ENCODE assay signal across 20 cellular contexts in genomic region chr7:4500812-4501211, GRCh38.
DNase-seq lines count a peak whose midpoint lies in the region; FAIRE-seq and TF ChIP-seq lines count a peak whose summit lies in the region.
"Had no signal": no experiment of that assay in that cellular context is flagged by ENCODE, and none has a peak within 500 bp of the region (broad histone marks: within the 10 kb centered on the region; RNA-seq: fewer than 3 reads in every experiment).

No MANE protein-coding gene starts in this region.

- H3K4me3 Mint-ChIP-seq in H9 = no peak overlapping the region
- H3K4me3 Mint-ChIP-seq: CD4-positive, CD25-positive, alpha-beta regulatory T cell; CD8-positive, alpha-beta memory T cell had no signal

- H2BK120ac ChIP-seq in H9 (ENCODE audit: low read depth, low read length, poor library complexity, severe bottlenecking) (no peak overlapping the region), H1 (replicated peaks; ENCODE audit: low read depth, low read length) (no peak overlapping the region)

- peaks cover 6 to 9% (median 7%) of the 10 kb centered on the region in 3 experiments; a peak in 6 of 7 replicates for H3K36me3 Mint-ChIP-seq in H9 (ENCODE audit: insufficient read depth in 1 of 3, low read depth in 3 of 3)
- H3K36me3 Mint-ChIP-seq: CD4-positive, CD25-positive, alpha-beta regulatory T cell; CD8-positive, alpha-beta memory T cell had no signal

- H2BK20ac ChIP-seq in H9 (ENCODE audit: low read depth, low read length, poor library complexity, severe bottlenecking) (no peak overlapping the region), H1 (ENCODE audit: low read length) (peak overlapping the region; percentile 97)

- CTCF ChIA-PET in H1 (lab: Charles Lee; ENCODE audit: partially characterized antibody) = no interaction called here

- no peak overlapping the region for H4K5ac ChIP-seq in H9 (ENCODE audit: insufficient read length, low read depth, low read length)
- H4K5ac ChIP-seq in H1 (ENCODE audit: insufficient read length, low read depth, low read length) = no peak overlapping the region

- H3K14ac ChIP-seq in H9 (ENCODE audit: insufficient read depth, low read length) (no peak overlapping the region), H1 (ENCODE audit: insufficient read length) (no peak overlapping the region)

- 0 out of 7 replicates have a peak overlapping the region, but pooled peaks of 1 of the 3 experiments have one; percentile 30 for H3K27ac Mint-ChIP-seq in H9
- H3K27ac Mint-ChIP-seq: CD4-positive, CD25-positive, alpha-beta regulatory T cell had no signal

- no peak overlapping the region for H2BK12ac ChIP-seq in H9 (ENCODE audit: insufficient read length, low read depth, low read length)
- H2BK12ac ChIP-seq in H1 (ENCODE audit: low read depth, low read length) = 0 out of 2 replicates have a peak overlapping the region, but pooled peaks have one; percentile 13

- no peak overlapping the region; a peak in 1 of 8 replicates for H3K4me3 ChIP-seq in H1 (ENCODE audit: extremely low read depth in 1 of 4, insufficient read depth in 2 of 4, low read depth in 3 of 4, low read length in 4 of 4)

- H2AFZ ChIP-seq in H9 (ENCODE audit: low read length) (no peak overlapping the region), H1 (ENCODE audit: low read length) (no peak overlapping the region)

- H3K9ac ChIP-seq in H9 (ENCODE audit: extremely low read depth, insufficient read length, low read length) (no peak overlapping the region), H1 (replicated peaks in 1 of 4; ENCODE audit: extremely low read depth in 1 of 4, low read depth in 3 of 4, low read length in 3 of 4) (no peak overlapping the region)

- FAIRE-seq in H1 (lab: Jason Lieb, UNC) = no peak
- FAIRE-seq: A204.1, D721Med had no signal

- H3K79me1 ChIP-seq in H9 (ENCODE audit: insufficient read depth, low read depth, low read length, poor library complexity, severe bottlenecking) = no peaks in the 10 kb centered on the region
- no peaks in the 10 kb centered on the region for H3K79me1 ChIP-seq in H1 (ENCODE audit: low read depth, low read length)

- no peaks in the 10 kb centered on the region for H3K23me2 ChIP-seq in H9 (ENCODE audit: insufficient read length, low read depth, low read length, poor library complexity, severe bottlenecking)
- no peaks in the 10 kb centered on the region for H3K23me2 ChIP-seq in H1 (ENCODE audit: low read depth, low read length)

- TF ChIP-seq EP300 in H1 (IDR thresholded peaks at IDR 0.05; ENCODE audit: borderline replicate concordance in 1 of 2, low read depth in 2 of 2, low read length in 2 of 2) = 0 out of 3 replicates have a peak, but pooled peaks of 1 of the 2 experiments have one; percentile 69

- H4K91ac ChIP-seq in H9 (ENCODE audit: insufficient read length, low read depth, low read length) (no peak overlapping the region), H1 (replicated peaks; ENCODE audit: insufficient read length, low read length) (no peak overlapping the region)

- no peak for TF ChIP-seq POLR2A in H1 (IDR thresholded peaks at IDR 0.05; ENCODE audit: control extremely low read depth in 1 of 2, low read depth in 2 of 2, low read length in 2 of 2)

- H3K4ac ChIP-seq in H9 (ENCODE audit: low read depth, low read length) (no peak overlapping the region), H1 (replicated peaks; ENCODE audit: insufficient read length, low read depth, low read length) (no peak overlapping the region)

- H3K4me1 ChIP-seq in H9 (ENCODE audit: insufficient read depth, low read length) (peaks cover 3% of the 10 kb centered on the region; the same call in 1 of the 2 replicates), H1 (replicated peaks in 1 of 4; ENCODE audit: control insufficient read depth in 3 of 4, insufficient read depth in 4 of 4, low read length in 3 of 4) (peaks cover 0 to 3% (median 0%) of the 10 kb centered on the region in 4 experiments; a peak in 1 of 7 replicates)
- H3K4me1 ChIP-seq: BE2C, Caco-2 had no signal

- no CpG with 5 or more reads among the region's 10 CpGs for WGBS in H9 (ENCODE audit: extremely low coverage, insufficient read length, low lambda C conversion rate)
- 62% methylated on average over 10 of the region's 10 CpGs; no CpG with 5 or more reads in 1 of the 2 experiments for WGBS in H1 (ENCODE audit: extremely low coverage in 1 of 2, insufficient coverage in 1 of 2, insufficient read length in 1 of 2, insufficient replicate concordance in 2 of 2, low coverage in 1 of 2, low lambda C conversion rate in 2 of 2, missing lambda C conversion rate in 1 of 2), 2 experiments

- TF ChIP-seq CTCF in H9 (conservative IDR thresholded peaks at IDR 0.05) (no peak), H1 (IDR thresholded peaks at IDR 0.05; ENCODE audit: control extremely low read depth in 1 of 3, insufficient read depth in 1 of 3, low read depth in 1 of 3, low read length in 3 of 3) (no peak)

- H3K23ac ChIP-seq in H9 (ENCODE audit: insufficient read length, low read depth, low read length) = no peak overlapping the region
- H3K23ac ChIP-seq in H1 (ENCODE audit: insufficient read length) = no peak overlapping the region

- H3K27me3 ChIP-seq in H9 (ENCODE audit: insufficient read depth, low read length) (no peaks in the 10 kb centered on the region), H1 (replicated peaks in 1 of 4; ENCODE audit: control insufficient read depth in 3 of 4, extremely low read depth in 1 of 4, insufficient read depth in 3 of 4, low read length in 3 of 4) (no peaks in the 10 kb centered on the region)
- H3K27me3 ChIP-seq: BE2C had no signal

- no peak overlapping the region for H3K27ac ChIP-seq in H9 (ENCODE audit: insufficient read length, low read depth, low read length)
- peak overlapping the region; percentile 68; the same call in 1 of the 2 replicates for H3K27ac ChIP-seq in H1 (ENCODE audit: low read depth, low read length)

- H2AK5ac ChIP-seq in H9 (ENCODE audit: insufficient read length, low read length) (no peak overlapping the region), H1 (ENCODE audit: low read depth, low read length) (no peak overlapping the region)

- H3K4me2 ChIP-seq in H9 (ENCODE audit: insufficient read depth, insufficient read length, low read length) = no peak overlapping the region
- H3K4me2 ChIP-seq in H1 (ENCODE audit: insufficient read depth in 1 of 2, low read depth in 2 of 2, low read length in 2 of 2) = peak overlapping the region in 1 of 2 experiments; percentile 43; a peak in 2 of 4 replicates

- H3K36me3 ChIP-seq in H1 (ENCODE audit: control insufficient read depth in 2 of 4, insufficient read depth in 4 of 4, low read length in 3 of 4) = no peaks in the 10 kb centered on the region
- H3K36me3 ChIP-seq: BE2C had no signal

- H4K20me1 ChIP-seq in H9 (ENCODE audit: control insufficient read depth, insufficient read depth, insufficient read length) (no peaks in the 10 kb centered on the region), H1 (replicated peaks in 1 of 2; ENCODE audit: control insufficient read depth in 1 of 2, insufficient read depth in 2 of 2, low read length in 2 of 2) (no peaks in the 10 kb centered on the region)

- H3T11ph ChIP-seq in H9 (ENCODE audit: low read length) = no peak overlapping the region

- no peak overlapping the region for H3K18ac ChIP-seq in H9 (ENCODE audit: insufficient read length, low read depth, low read length)
- no peak overlapping the region; the same call in 1 of the 2 replicates for H3K18ac ChIP-seq in H1 (ENCODE audit: extremely low read depth, low read length)

- H3K56ac ChIP-seq in H9 (ENCODE audit: insufficient read length, low read depth, low read length) (no peak overlapping the region), H1 (replicated peaks; ENCODE audit: insufficient read length, low read depth, low read length) (no peak overlapping the region)

- H3K27me3 Mint-ChIP-seq in H9 (ENCODE audit: low read depth) = no peaks in the 10 kb centered on the region; the same call in 1 of the 2 replicates

- H4K8ac ChIP-seq in H9 (replicated peaks; ENCODE audit: insufficient read length, low read depth, low read length) = no peak overlapping the region
- H4K8ac ChIP-seq in H1 (ENCODE audit: extremely low read depth, insufficient read depth, low read length) = no peak overlapping the region

- H2BK15ac ChIP-seq in H9 (ENCODE audit: low read depth, low read length) (no peak overlapping the region), H1 (ENCODE audit: low read length) (no peak overlapping the region)

- peaks cover 22 to 49% of the 10 kb centered on the region in 2 experiments for H3K9me3 Mint-ChIP-seq in H9

- TF ChIP-seq RAD21 in H1 (IDR thresholded peaks at IDR 0.05 in 1 of 2, conservative IDR thresholded peaks at IDR 0.05 in 1 of 2; ENCODE audit: low read depth in 2 of 2, low read length in 2 of 2) = no peak

- H3K4me1 Mint-ChIP-seq in H9 = peaks cover 3% of the 10 kb centered on the region in 2 experiments; a peak in 3 of 4 replicates
- H3K4me1 Mint-ChIP-seq: CD4-positive, CD25-positive, alpha-beta regulatory T cell; CD8-positive, alpha-beta memory T cell had no signal

- POLR2A ChIA-PET in H1 (lab: Charles Lee; ENCODE audit: partially characterized antibody) = interaction anchor here (0.6 to 1.2 kb wide), 2 partner anchors 67 to 125 kb away, joined by 3 read pairs; no protein-coding TSS in a partner anchor

- H2BK5ac ChIP-seq in H9 (ENCODE audit: insufficient read length, low read length) (no peak overlapping the region), H1 (ENCODE audit: low read depth, low read length) (peak overlapping the region; percentile 6; the same call in 1 of the 2 replicates)

- H3K9me3 ChIP-seq in H9 (ENCODE audit: control insufficient read depth, low read depth, low read length) (no peaks in the 10 kb centered on the region), H1 (ENCODE audit: insufficient read depth in 2 of 2, low read depth in 1 of 2, low read length in 1 of 2) (peaks cover 13 to 20% of the 10 kb centered on the region in 2 experiments; a peak in 3 of 4 replicates)
- H3K9me3 ChIP-seq: BE2C had no signal

- H3K79me2 ChIP-seq in H9 (ENCODE audit: insufficient read depth, low read length) = no peaks in the 10 kb centered on the region
- no peaks in the 10 kb centered on the region for H3K79me2 ChIP-seq in H1 (ENCODE audit: control insufficient read depth in 1 of 2, insufficient read depth in 2 of 2, low read length in 2 of 2)

- DNase-seq in H9 (peak; percentile 70), H1 (ENCODE audit: low read depth in 1 of 2, low spot score in 2 of 2) (peak in 1 of 2 experiments; percentile 47), islet precursor cell (peak; percentile 75), COLO668 (lab: John Stamatoyannopoulos, UW; ENCODE audit: unreplicated experiment) (no peak), glomerular visceral epithelial cell (ENCODE audit: extremely low spot score) (no peak), NCI-H524 treated with DMSO at 0.1 percent for 48 hours (lab: John Stamatoyannopoulos, UW) (no peak)
- DNase-seq in activated T-cell treated with anti-CD3 and anti-CD28 coated beads, Interleukin-2, amount 50 U/mL, for 48 hours = no peak
- DNase-seq: ACHN; BE2C; C1 segment of cervical spinal cord; Caco-2; CD4-positive, CD25-positive, alpha-beta regulatory T cell; CD8-positive, alpha-beta memory T cell; DMS79; GF-D8; GOT3; HCEC 1CT; KG1 had no signal

TF ChIP-seq in H1, 55 proteins besides CTCF, POLR2A, EP300 and RAD21 (continues in another document):
- TF ChIP-seq, protein P1, sequence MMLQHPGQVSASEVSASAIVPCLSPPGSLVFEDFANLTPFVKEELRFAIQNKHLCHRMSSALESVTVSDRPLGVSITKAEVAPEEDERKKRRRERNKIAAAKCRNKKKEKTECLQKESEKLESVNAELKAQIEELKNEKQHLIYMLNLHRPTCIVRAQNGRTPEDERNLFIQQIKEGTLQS (IDR thresholded peaks at IDR 0.05; ENCODE audit: insufficient read depth, low read depth, low read length) = no peak

Comparison
In these comparisons a context has a peak if more than half of its experiments do, and no peak if none do; other contexts are left out.
1. DNase-seq: peak in H9 (single experiment) and islet precursor cell (single experiment); none in activated T-cell treated with anti-CD3 and anti-CD28 coated beads, Interleukin-2, amount 50 U/mL, for 48 hours (0 of 2), COLO668 (single experiment), glomerular visceral epithelial cell (single experiment) and NCI-H524 treated with DMSO at 0.1 percent for 48 hours (single experiment).